In genomic region chr17:42873321-42873720, GRCh38 we compare ENCODE assay signal across 20 cellular contexts. TPM values are rescaled to one million over a fixed set of nuclear protein-coding genes. Genes with fewer than 3 reads are reported as not detected.
DNase-seq lines count a peak whose midpoint lies in the region; TF ChIP-seq lines count a peak whose summit lies in the region.
"Had no signal": no experiment of that assay in that cellular context is flagged by ENCODE, and none has a peak within 500 bp of the region (broad histone marks: within the 10 kb centered on the region; RNA-seq: fewer than 3 reads in every experiment).

No MANE protein-coding gene starts in this region.

- no peak overlapping the region for H3K56ac ChIP-seq in H9 (ENCODE audit: insufficient read length, low read depth, low read length)

- no CpG with 5 or more reads among the region's 6 CpGs for WGBS in H9 (ENCODE audit: extremely low coverage, insufficient read length, low lambda C conversion rate)

- peaks cover 21 to 23% of the 10 kb centered on the region in 2 experiments for H3K9me3 Mint-ChIP-seq in H9

- POLR2A ChIA-PET in GM10248 (lab: Yijun Ruan, JAX), result no interaction called here

- TF ChIP-seq CTCF in GM12872 (IDR thresholded peaks at IDR 0.05; ENCODE audit: insufficient read depth, low read depth, low read length) (0 out of 3 replicates have a peak, but pooled peaks have one; percentile 20), H9 (conservative IDR thresholded peaks at IDR 0.05) (peak; percentile 25; the same call in 2 of the 3 replicates), foreskin fibroblast (IDR thresholded peaks at IDR 0.05; ENCODE audit: low read depth, low read length) (no peak), GM10248 (IDR thresholded peaks at IDR 0.05; ENCODE audit: control extremely low read depth, extremely low read depth, low read depth, missing control alignments) (no peak)

- H3K9ac ChIP-seq in H9 (ENCODE audit: extremely low read depth, insufficient read length, low read length), result no peak overlapping the region
- H3K9ac ChIP-seq: BLaER1 treated with 17β-estradiol and CSF1 and Interleukin-3, amounts not matched to agents 10 nM and 100 nM had no signal

- H2BK120ac ChIP-seq in H9 (ENCODE audit: low read depth, low read length, poor library complexity, severe bottlenecking), result no peak overlapping the region

- H3K14ac ChIP-seq in H9 (ENCODE audit: insufficient read depth, low read length), result no peak overlapping the region

- no peak overlapping the region for H4K5ac ChIP-seq in H9 (ENCODE audit: insufficient read length, low read depth, low read length)

- no peak overlapping the region for H3K4me3 ChIP-seq in foreskin fibroblast (ENCODE audit: low read depth in 1 of 2, low read length in 2 of 2)
- H3K4me3 ChIP-seq: BLaER1 treated with 17β-estradiol and CSF1 and Interleukin-3, amounts not matched to agents 10 nM and 100 nM had no signal

- H2BK12ac ChIP-seq in H9 (ENCODE audit: insufficient read length, low read depth, low read length), result no peak overlapping the region

- H4K91ac ChIP-seq in H9 (ENCODE audit: insufficient read length, low read depth, low read length), result no peak overlapping the region

- no peak overlapping the region for H3K23ac ChIP-seq in H9 (ENCODE audit: insufficient read length, low read depth, low read length)

- H3T11ph ChIP-seq in H9 (ENCODE audit: low read length), result no peak overlapping the region

- peaks cover 36% of the 10 kb centered on the region for H3K27me3 Mint-ChIP-seq in H9 (ENCODE audit: low read depth)

- H3K27ac ChIP-seq in H9 (ENCODE audit: insufficient read length, low read depth, low read length), result no peak overlapping the region
- H3K27ac ChIP-seq: BLaER1 treated with 17β-estradiol and CSF1 and Interleukin-3, amounts not matched to agents 10 nM and 100 nM; HL-60 had no signal

- H3K79me1 ChIP-seq in H9 (ENCODE audit: insufficient read depth, low read depth, low read length, poor library complexity, severe bottlenecking), result no peaks in the 10 kb centered on the region

- H3K36me3 Mint-ChIP-seq in H9 (ENCODE audit: insufficient read depth in 1 of 3, low read depth in 3 of 3), result peaks cover 0 to 9% (median 7%) of the 10 kb centered on the region in 3 experiments; a peak in 6 of 7 replicates
- H3K36me3 Mint-ChIP-seq: CD8-positive, alpha-beta T cell had no signal

- no peak overlapping the region for H2BK5ac ChIP-seq in H9 (ENCODE audit: insufficient read length, low read length)

- no peaks in the 10 kb centered on the region for H3K23me2 ChIP-seq in H9 (ENCODE audit: insufficient read length, low read depth, low read length, poor library complexity, severe bottlenecking)

- no peak for DNase-seq in H9
- DNase-seq in left kidney (ENCODE audit: low read depth, low spot score), result peak; percentile 55
- DNase-seq in renal cortical epithelial cell (ENCODE audit: low read depth), result peak; percentile 48
- DNase-seq in NCI-H748 treated with DMSO at 0.1 percent for 48 hours (lab: John Stamatoyannopoulos, UW), result no peak
- no peak for DNase-seq in foreskin fibroblast
- DNase-seq in GM10248 (ENCODE audit: extremely low spot score), result no peak
- DNase-seq: CD8-positive, alpha-beta T cell; DMS 273 treated with DMSO at 0.1 percent for 48 hours; DMS53; DND-41; HCEC 1CT; KBM-7 had no signal

- H3K4me2 ChIP-seq in H9 (ENCODE audit: insufficient read depth, insufficient read length, low read length), result no peak overlapping the region
- H3K4me2 ChIP-seq: BLaER1 treated with 17β-estradiol and CSF1 and Interleukin-3, amounts not matched to agents 10 nM and 100 nM had no signal

- no peak overlapping the region for H2BK20ac ChIP-seq in H9 (ENCODE audit: low read depth, low read length, poor library complexity, severe bottlenecking)

- CTCF ChIA-PET in GM10248 (lab: Yijun Ruan, JAX), result interaction anchor here (1.5 kb wide), 1 partner anchor 9 kb away, joined by 3 read pairs; no protein-coding TSS in a partner anchor

- H2AK5ac ChIP-seq in H9 (ENCODE audit: insufficient read length, low read length), result no peak overlapping the region

- no peak overlapping the region for H3K18ac ChIP-seq in H9 (ENCODE audit: insufficient read length, low read depth, low read length)

- no peaks in the 10 kb centered on the region for H3K9me3 ChIP-seq in H9 (ENCODE audit: control insufficient read depth, low read depth, low read length)

- H4K20me1 ChIP-seq in H9 (ENCODE audit: control insufficient read depth, insufficient read depth, insufficient read length), result no peaks in the 10 kb centered on the region
- H4K20me1 ChIP-seq: BLaER1 treated with 17β-estradiol and CSF1 and Interleukin-3, amounts not matched to agents 10 nM and 100 nM had no signal

- no peak overlapping the region for H4K8ac ChIP-seq in H9 (replicated peaks; ENCODE audit: insufficient read length, low read depth, low read length)

- H3K4me3 Mint-ChIP-seq in H9, result no peak overlapping the region
- H3K4me3 Mint-ChIP-seq: B cell; CD8-positive, alpha-beta T cell had no signal

- no peaks in the 10 kb centered on the region for H3K79me2 ChIP-seq in H9 (ENCODE audit: insufficient read depth, low read length)

- H3K4me1 Mint-ChIP-seq in H9, result peaks cover 14% of the 10 kb centered on the region in 2 experiments
- H3K4me1 Mint-ChIP-seq: B cell had no signal

- H3K27me3 ChIP-seq in H9 (ENCODE audit: insufficient read depth, low read length), result no peaks in the 10 kb centered on the region
- H3K27me3 ChIP-seq: BLaER1 treated with 17β-estradiol and CSF1 and Interleukin-3, amounts not matched to agents 10 nM and 100 nM had no signal

- H2AFZ ChIP-seq in H9 (ENCODE audit: low read length), result no peak overlapping the region

- H3K4ac ChIP-seq in H9 (ENCODE audit: low read depth, low read length), result no peak overlapping the region

- H3K27ac Mint-ChIP-seq in H9, result no peak overlapping the region
- H3K27ac Mint-ChIP-seq: B cell; CD8-positive, alpha-beta T cell had no signal

- H2BK15ac ChIP-seq in H9 (ENCODE audit: low read depth, low read length), result no peak overlapping the region

- no peaks in the 10 kb centered on the region; the same call in 1 of the 2 replicates for H3K4me1 ChIP-seq in H9 (ENCODE audit: insufficient read depth, low read length)
- H3K4me1 ChIP-seq: BLaER1 treated with 17β-estradiol and CSF1 and Interleukin-3, amounts not matched to agents 10 nM and 100 nM had no signal

RNA-seq across cellular contexts. Expression of gene AOC3, which starts 22.3 kb away (rescaled TPM):
- total RNA-seq in H9 (2021), result 2.6 and 2.8 TPM in 2 replicates
- total RNA-seq in renal cortical epithelial cell, result under 0.01 and 0.17 TPM in 2 replicates
- total RNA-seq: IMR-90 had no signal

RNA-seq across cellular contexts. Expression of gene G6PC1, which starts 27.3 kb away (rescaled TPM):
- not detected in 2 replicates for total RNA-seq in H9 (2021)
- not detected in 2 replicates for total RNA-seq in renal cortical epithelial cell
- total RNA-seq: A172; B cell; CD8-positive, alpha-beta T cell; H1; HT1080; IMR-90 had no signal

RNA-seq across cellular contexts. Expression of gene AOC2, which starts 28.9 kb away (rescaled TPM):
- 5.7 and 7.1 TPM in 2 replicates for total RNA-seq in H9 (2021)
- 0.52 and 0.70 TPM in 2 replicates for total RNA-seq in renal cortical epithelial cell
- total RNA-seq: A172 had no signal

RNA-seq across cellular contexts. Expression of gene PSME3, which starts 40.1 kb away (rescaled TPM):
- total RNA-seq in H9 (2021) (205 and 222 TPM in 2 replicates), renal cortical epithelial cell (138 and 153 TPM in 2 replicates)

RNA-seq across cellular contexts. Expression of gene BECN1, which starts 49.2 kb away (rescaled TPM):
- total RNA-seq in H9 (2021), result 60.1 and 69.2 TPM in 2 replicates
- total RNA-seq in renal cortical epithelial cell, result 104 and 145 TPM in 2 replicates

Comparison
In these comparisons a context has a peak if more than half of its experiments do, and no peak if none do; other contexts are left out.
1. CTCF ChIP-seq: peak in GM12872 (single experiment) and H9 (single experiment); none in foreskin fibroblast (single experiment) and GM10248 (single experiment).
2. DNase-seq: peak in left kidney (single experiment) and renal cortical epithelial cell (single experiment); none in H9 (single experiment), NCI-H748 treated with DMSO at 0.1 percent for 48 hours (single experiment), foreskin fibroblast (0 of 2) and GM10248 (single experiment).